In the genomic region with DNA sequence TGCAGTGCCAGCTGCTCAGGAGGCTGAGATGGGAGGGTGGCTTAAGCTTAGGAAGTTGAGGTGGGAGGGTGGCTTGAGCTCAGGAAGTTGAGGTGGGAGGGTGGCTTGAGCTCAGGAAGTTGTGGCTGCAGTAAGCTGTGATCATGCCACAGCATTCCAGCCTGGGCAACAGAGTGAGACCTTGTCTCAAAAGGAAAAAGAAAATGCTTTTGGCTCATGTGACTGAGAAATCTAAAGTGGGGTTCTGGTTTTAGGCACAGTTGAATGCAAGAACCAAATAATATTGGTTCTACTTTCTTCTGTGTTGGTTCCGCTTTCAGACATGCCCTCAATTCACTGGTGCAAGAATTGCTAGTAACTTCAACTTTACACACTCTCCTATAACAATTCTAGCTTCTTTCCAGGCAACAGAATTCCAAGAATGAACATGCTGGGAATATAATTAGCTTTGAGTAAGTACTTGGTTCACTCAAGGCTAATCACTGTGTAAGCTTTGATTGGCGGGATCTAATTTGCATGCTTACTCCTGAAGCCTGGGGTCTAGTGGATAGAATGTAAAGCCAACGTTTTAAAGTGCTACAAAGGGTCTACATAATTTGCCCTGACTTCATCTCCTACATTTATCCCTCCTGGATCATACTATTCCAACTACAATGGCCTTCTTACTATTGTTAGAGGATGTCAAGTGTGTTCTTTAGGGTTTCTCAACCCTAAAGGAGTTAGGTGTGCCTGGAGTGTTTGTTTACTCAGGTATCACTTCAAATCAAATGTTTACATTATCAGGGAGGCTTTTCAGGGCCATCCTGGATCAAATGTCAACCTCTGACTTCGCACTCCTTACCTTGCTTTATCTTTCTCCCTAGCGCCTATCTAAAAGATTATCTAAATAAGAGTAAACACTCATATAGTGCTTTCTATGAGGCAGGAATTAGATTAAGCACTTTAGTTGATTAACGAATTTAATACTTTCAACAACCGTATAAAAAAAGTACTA, we compare ENCODE assay signal across 8 cellular contexts.
DNase-seq lines count a peak whose midpoint lies in the region; ATAC-seq and TF ChIP-seq lines count a peak whose summit lies in the region.

No MANE protein-coding gene starts in this region.

- peaks cover 6 to 24% of the 10 kb centered on the region in 2 donors for H3K27me3 Mint-ChIP-seq in CD8-positive, alpha-beta memory T cell
- H3K27me3 Mint-ChIP-seq in effector memory CD8-positive, alpha-beta T cell: peaks cover 14 to 24% of the 10 kb centered on the region in 2 donors
- no peaks in the 10 kb centered on the region for H3K27me3 Mint-ChIP-seq in Calu3 (ENCODE audit: unreplicated experiment)

- peaks cover 12% of the 10 kb centered on the region for H3K4me1 ChIP-seq in CD8-positive, alpha-beta memory T cell (ENCODE audit: insufficient read depth, low read length)
- H3K4me1 ChIP-seq in foreskin keratinocyte: peaks cover 2% of the 10 kb centered on the region

- BruUV-seq in Calu3 (replicated peaks; lab: Mats Ljungman, UMichigan): no TSS peak

- H3K36me3 Mint-ChIP-seq in CD8-positive, alpha-beta memory T cell: no peaks in the 10 kb centered on the region
- H3K36me3 Mint-ChIP-seq in effector memory CD8-positive, alpha-beta T cell (ENCODE audit: insufficient read depth): peaks cover 2% of the 10 kb centered on the region
- no peaks in the 10 kb centered on the region for H3K36me3 Mint-ChIP-seq in Calu3 (ENCODE audit: insufficient read depth, unreplicated experiment)

- H3K4me3 Mint-ChIP-seq in CD8-positive, alpha-beta memory T cell: peak overlapping the region in 5 of 7 donors; percentile 34 to 60 (median 53)
- H3K4me3 Mint-ChIP-seq in effector memory CD8-positive, alpha-beta T cell: peak overlapping the region; percentile 17 to 31
- no peak overlapping the region for H3K4me3 Mint-ChIP-seq in Calu3 (ENCODE audit: low read depth, unreplicated experiment)

- ATAC-seq in effector memory CD8-positive, alpha-beta T cell (replicated peaks): no peak
- ATAC-seq in GM18520 (IDR thresholded peaks at IDR 0.05; ENCODE audit: unreplicated experiment) (no peak), foreskin keratinocyte (no peak), HG02885 (IDR thresholded peaks at IDR 0.05; ENCODE audit: poor library complexity, unreplicated experiment) (no peak)

- H3K27ac Mint-ChIP-seq in CD8-positive, alpha-beta memory T cell: peak overlapping the region in 1 of 8 donors; percentile 52
- peak overlapping the region in 1 of 2 donors; percentile 8 for H3K27ac Mint-ChIP-seq in effector memory CD8-positive, alpha-beta T cell
- no peak overlapping the region for H3K27ac Mint-ChIP-seq in Calu3 (ENCODE audit: unreplicated experiment)

- no peaks in the 10 kb centered on the region for H3K36me3 ChIP-seq in CD8-positive, alpha-beta memory T cell (ENCODE audit: insufficient read depth, low read length)

- no peaks in the 10 kb centered on the region for H3K27me3 ChIP-seq in CD8-positive, alpha-beta memory T cell (ENCODE audit: insufficient read depth, low read length, poor library complexity, severe bottlenecking)
- no peaks in the 10 kb centered on the region for H3K27me3 ChIP-seq in foreskin keratinocyte

- H3K27ac ChIP-seq in CD8-positive, alpha-beta memory T cell (ENCODE audit: low read depth, low read length): no peak overlapping the region
- H3K27ac ChIP-seq in foreskin keratinocyte: no peak overlapping the region

- POLR2A ChIA-PET in CD8-positive, alpha-beta memory T cell (lab: Charles Lee): no interaction called here

- H3K9me3 Mint-ChIP-seq in CD8-positive, alpha-beta memory T cell: no peaks in the 10 kb centered on the region
- H3K9me3 Mint-ChIP-seq in effector memory CD8-positive, alpha-beta T cell: no peaks in the 10 kb centered on the region
- no peaks in the 10 kb centered on the region for H3K9me3 Mint-ChIP-seq in Calu3 (ENCODE audit: low read depth, unreplicated experiment)

- no peaks in the 10 kb centered on the region for H3K9me3 ChIP-seq in CD8-positive, alpha-beta memory T cell (ENCODE audit: low read length)

- intact Hi-C loops in Calu3 (cut with micrococcal nuclease; ENCODE audit: unreplicated experiment): no loop called here

- peak overlapping the region; percentile 5 for H3K4me3 ChIP-seq in CD8-positive, alpha-beta memory T cell (ENCODE audit: low read length)

- peaks cover 13 to 15% (median 14%) of the 10 kb centered on the region in 3 donors for H3K4me1 Mint-ChIP-seq in CD8-positive, alpha-beta memory T cell
- H3K4me1 Mint-ChIP-seq in effector memory CD8-positive, alpha-beta T cell (ENCODE audit: low read depth in 2 of 2): peaks cover 12 to 16% of the 10 kb centered on the region in 2 donors
- no peaks in the 10 kb centered on the region for H3K4me1 Mint-ChIP-seq in Calu3 (ENCODE audit: low read depth, unreplicated experiment)

- TF ChIP-seq CTCF in GM20000 (IDR thresholded peaks at IDR 0.05; ENCODE audit: extremely low read depth, missing control alignments) (no peak), foreskin keratinocyte (conservative IDR thresholded peaks at IDR 0.05) (no peak), Calu3 (IDR thresholded peaks at IDR 0.05; ENCODE audit: unreplicated experiment) (no peak)

- no peak for DNase-seq in CD8-positive, alpha-beta memory T cell
- DNase-seq in GM20000 (ENCODE audit: low spot score): peak; percentile 53
- DNase-seq in NCI-H1105 (lab: John Stamatoyannopoulos, UW): peak; percentile 40
- no peak for DNase-seq in effector memory CD8-positive, alpha-beta T cell
- no peak for DNase-seq in foreskin keratinocyte
- no peak for DNase-seq in Calu3

- CTCF ChIA-PET in CD8-positive, alpha-beta memory T cell (lab: Charles Lee): no interaction called here
- CTCF ChIA-PET in Calu3 (lab: Charles Lee): interaction anchor here (0.7 kb wide), 1 partner anchor 296 kb away, joined by 4 read pairs; no protein-coding TSS in a partner anchor

Comparison
In these comparisons a context has a peak if more than half of its experiments do, and no peak if none do; other contexts are left out.
1. DNase-seq: peak in GM20000 (single experiment) and NCI-H1105 (single experiment); none in CD8-positive, alpha-beta memory T cell (0 of 5), effector memory CD8-positive, alpha-beta T cell (0 of 3), foreskin keratinocyte (0 of 2) and Calu3 (single experiment).